ENCODE assay signal across 11 cellular contexts in the genomic region with DNA sequence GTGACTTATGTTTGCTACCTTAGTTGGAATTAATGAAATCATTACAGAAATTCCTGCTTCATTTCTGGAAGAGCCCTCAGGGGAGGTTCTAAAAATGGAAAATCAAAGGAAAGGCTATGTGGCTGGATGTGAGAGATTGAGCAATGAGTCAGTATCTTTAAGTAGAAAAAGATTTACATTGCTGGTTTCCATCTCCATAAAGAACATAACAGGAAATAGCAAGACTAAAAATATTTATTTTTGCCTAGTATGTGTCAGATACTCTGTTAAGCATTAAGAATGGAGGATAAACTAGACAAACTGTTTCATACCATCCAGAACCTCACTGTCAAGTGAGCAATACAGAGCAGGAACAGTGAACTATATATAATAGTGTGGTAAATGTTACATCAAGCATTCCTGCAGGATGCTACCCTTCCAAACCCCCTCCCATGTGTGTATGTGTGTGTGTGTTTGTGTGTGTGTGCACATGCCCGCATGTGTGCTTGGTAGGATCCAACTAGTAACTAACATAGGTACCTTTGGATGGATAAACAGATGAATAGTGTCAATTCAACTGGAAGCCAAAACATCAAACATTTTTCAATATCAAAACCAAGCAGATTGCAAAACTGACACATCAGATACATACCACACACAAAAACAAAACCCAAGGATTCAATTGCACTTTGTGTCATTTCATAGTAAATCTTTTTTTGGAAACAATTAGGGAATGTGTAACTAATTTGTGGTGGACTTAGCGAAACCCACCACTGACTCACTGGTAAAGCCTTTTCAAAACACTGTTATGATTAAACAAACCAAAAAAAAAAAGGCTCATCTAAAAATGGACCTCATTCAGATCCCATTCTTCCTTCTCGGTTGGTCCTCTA.
A peak's percentile ranks its signal among the peaks of the same experiment; 100 is the strongest.
DNase-seq lines count a peak whose midpoint lies in the region; ATAC-seq, FAIRE-seq and TF ChIP-seq lines count a peak whose summit lies in the region.
"Had no signal": no experiment of that assay in that cellular context is flagged by ENCODE, and none has a peak within 500 bp of the region (broad histone marks: within the 10 kb centered on the region; RNA-seq: fewer than 3 reads in every experiment).

No MANE protein-coding gene starts in this region.

- no peaks in the 10 kb centered on the region for H3K9me3 Mint-ChIP-seq in effector memory CD8-positive, alpha-beta T cell

- peak; percentile 87 for FAIRE-seq in endothelial cell of umbilical vein (lab: Jason Lieb, UNC)

- POLR2A ChIA-PET in endothelial cell of umbilical vein (lab: Charles Lee) = no interaction called here

- H3K36me3 ChIP-seq in endothelial cell of umbilical vein (ENCODE audit: control insufficient read depth in 2 of 2, extremely low read depth in 1 of 2, insufficient read depth in 2 of 2, low read length in 2 of 2) = no peaks in the 10 kb centered on the region
- H3K36me3 ChIP-seq: spleen had no signal

- no peak overlapping the region for H3K4me3 ChIP-seq in endothelial cell of umbilical vein (replicated peaks in 1 of 3; ENCODE audit: insufficient read depth in 1 of 3, low read depth in 1 of 3, low read length in 3 of 3)
- H3K4me3 ChIP-seq: spleen had no signal

- peak overlapping the region; percentile 77 for H3K4me2 ChIP-seq in endothelial cell of umbilical vein (ENCODE audit: insufficient read depth, low read length)

- H3K4me1 ChIP-seq in endothelial cell of umbilical vein (ENCODE audit: control insufficient read depth, extremely low read depth, insufficient read depth, low read length) = peaks cover 23% of the 10 kb centered on the region
- H3K4me1 ChIP-seq: spleen had no signal

- H3K27me3 Mint-ChIP-seq in effector memory CD8-positive, alpha-beta T cell = peaks cover 9 to 50% of the 10 kb centered on the region in 2 donors

- TF ChIP-seq POLR2A in endothelial cell of umbilical vein (IDR thresholded peaks at IDR 0.05; ENCODE audit: low read depth, low read length) = peak; percentile 39

- no peak for TF ChIP-seq CTCF in endothelial cell of umbilical vein (IDR thresholded peaks at IDR 0.05; ENCODE audit: extremely low read depth in 1 of 2, insufficient read depth in 1 of 2, low read depth in 1 of 2, low read length in 2 of 2)

- H3K4me1 Mint-ChIP-seq in effector memory CD8-positive, alpha-beta T cell (ENCODE audit: low read depth in 2 of 2) = no peaks in the 10 kb centered on the region
- H3K4me1 Mint-ChIP-seq: immature natural killer cell had no signal

- dilution Hi-C loops in endothelial cell of umbilical vein (cut with MboI; ENCODE audit: extremely low pct_ligation_motif_present, low sequenced_read_pairs) = no loop called here

- peak; percentile 60 for DNase-seq in LHCN-M2 (ENCODE audit: low read depth)
- peak; percentile 79 for DNase-seq in endothelial cell of umbilical vein (ENCODE audit: low read depth, low spot score)
- DNase-seq in NCI-H526 treated with DMSO at 0.1 percent for 48 hours (lab: John Stamatoyannopoulos, UW) = no peak
- no peak for DNase-seq in DMS53 treated with DMSO at 0.1 percent for 48 hours (lab: John Stamatoyannopoulos, UW; ENCODE audit: unreplicated experiment)
- no peak for DNase-seq in effector memory CD8-positive, alpha-beta T cell
- DNase-seq: immature natural killer cell, NCI-H345, spleen had no signal

- BruUV-seq in endothelial cell of umbilical vein (replicated peaks; lab: Mats Ljungman, UMichigan) = no TSS peak

- H2AFZ ChIP-seq in endothelial cell of umbilical vein (ENCODE audit: low read depth, low read length) = peak overlapping the region; percentile 57

- H4K20me1 ChIP-seq in endothelial cell of umbilical vein (replicated peaks; ENCODE audit: control insufficient read depth, extremely low read depth, insufficient read depth, low read length) = no peaks in the 10 kb centered on the region

- H3K9me1 ChIP-seq in endothelial cell of umbilical vein (replicated peaks; ENCODE audit: control insufficient read depth, extremely low read depth, insufficient read depth, low read length) = no peaks in the 10 kb centered on the region

- no peaks in the 10 kb centered on the region for H3K36me3 Mint-ChIP-seq in effector memory CD8-positive, alpha-beta T cell (ENCODE audit: insufficient read depth)
- H3K36me3 Mint-ChIP-seq: immature natural killer cell had no signal

- no peaks in the 10 kb centered on the region for H3K9me3 ChIP-seq in endothelial cell of umbilical vein (replicated peaks; ENCODE audit: control insufficient read depth, insufficient read depth, low read length)
- H3K9me3 ChIP-seq: spleen had no signal

- ATAC-seq in GM19467 (IDR thresholded peaks at IDR 0.05; ENCODE audit: unreplicated experiment) = peak; percentile 45
- no peak for ATAC-seq in effector memory CD8-positive, alpha-beta T cell (replicated peaks)
- no peak for ATAC-seq in HG03439 (IDR thresholded peaks at IDR 0.05; ENCODE audit: unreplicated experiment)

- CTCF ChIA-PET in endothelial cell of umbilical vein (lab: Charles Lee) = no interaction called here

- intact Hi-C loops in endothelial cell of umbilical vein (cut with micrococcal nuclease) = loop anchor here (1.0 to 5.0 kb wide), 4 partner anchors 24 to 354 kb away; no protein-coding TSS in a partner anchor

- H3K27ac ChIP-seq in endothelial cell of umbilical vein (ENCODE audit: insufficient read depth, low read depth, low read length) = peak overlapping the region; percentile 83
- H3K27ac ChIP-seq in temporal lobe (ENCODE audit: low read depth, low read length) = peak overlapping the region; percentile 38
- H3K27ac ChIP-seq: spleen had no signal

- no peaks in the 10 kb centered on the region for H3K27me3 ChIP-seq in endothelial cell of umbilical vein (ENCODE audit: control insufficient read depth in 2 of 2, insufficient read depth in 2 of 2, low read length in 2 of 2)
- H3K27me3 ChIP-seq: spleen had no signal

- H3K27ac Mint-ChIP-seq in effector memory CD8-positive, alpha-beta T cell = no peak overlapping the region
- H3K27ac Mint-ChIP-seq: immature natural killer cell had no signal

- H3K79me2 ChIP-seq in endothelial cell of umbilical vein (ENCODE audit: control insufficient read depth, insufficient read depth, low read length) = peaks cover 6% of the 10 kb centered on the region

- H3K9ac ChIP-seq in endothelial cell of umbilical vein (replicated peaks; ENCODE audit: extremely low read depth, insufficient read depth, low read length) = peak overlapping the region; percentile 56

- H3K4me3 Mint-ChIP-seq in effector memory CD8-positive, alpha-beta T cell = no peak overlapping the region
- H3K4me3 Mint-ChIP-seq: immature natural killer cell had no signal

TF ChIP-seq in endothelial cell of umbilical vein, 7 proteins besides CTCF, POLR2A, EP300 and RAD21:
- TF ChIP-seq EZH2 (IDR thresholded peaks at IDR 0.05; ENCODE audit: borderline replicate concordance, low read depth, low read length, severe bottlenecking) = no peak
- peak; percentile 75 for TF ChIP-seq FOS (IDR thresholded peaks at IDR 0.05; ENCODE audit: borderline replicate concordance, insufficient read depth, low read length)
- peak; percentile 69 for TF ChIP-seq JUN (IDR thresholded peaks at IDR 0.05; ENCODE audit: borderline replicate concordance, insufficient read depth, insufficient read length, low read depth)
- peak; percentile 45 for TF ChIP-seq POLR2AphosphoS5 (IDR thresholded peaks at IDR 0.05; ENCODE audit: insufficient read depth, low read depth, low read length)
- TF ChIP-seq MAX (IDR thresholded peaks at IDR 0.05; ENCODE audit: insufficient read depth, insufficient read length) = no peak

Comparison
In these comparisons a context has a peak if more than half of its experiments do, and no peak if none do; other contexts are left out.
1. DNase-seq: peak in LHCN-M2 (single experiment) and endothelial cell of umbilical vein (single experiment); none in NCI-H526 treated with DMSO at 0.1 percent for 48 hours (single experiment), DMS53 treated with DMSO at 0.1 percent for 48 hours (single experiment) and effector memory CD8-positive, alpha-beta T cell (0 of 3).